In genomic region chr1:93369734-93370133, GRCh38 we compare ENCODE assay signal across 8 cellular contexts.
"Had no signal": no experiment of that assay in that cellular context is flagged by ENCODE, and none has a peak within 500 bp of the region (broad histone marks: within the 10 kb centered on the region; RNA-seq: fewer than 3 reads in every experiment).

No MANE protein-coding gene starts in this region.

- H2AFZ ChIP-seq: GM23248 had no signal

- H3K27me3 Mint-ChIP-seq: IgD-negative memory B cell had no signal

- DNase-seq: GM23248, H9, HCEC 1CT, KG1 had no signal

- H3K4me3 Mint-ChIP-seq: H9, IgD-negative memory B cell had no signal

- H3K9ac ChIP-seq: GM23248 had no signal

- H3K4me3 ChIP-seq: GM23248 had no signal

- H3K27ac Mint-ChIP-seq: IgD-negative memory B cell had no signal

- H3K27ac ChIP-seq: GM23248, HL-60 had no signal

- FAIRE-seq: H1, H54 had no signal

- H3K4me1 Mint-ChIP-seq: H9 had no signal
